8 cellular contexts compared by ENCODE assay signal in genomic region chr11:575996-576756, GRCh38. TPM values are rescaled to one million over a fixed set of nuclear protein-coding genes. Genes with fewer than 3 reads are reported as not detected.
DNase-seq lines count a peak whose midpoint lies in the region; ATAC-seq and TF ChIP-seq lines count a peak whose summit lies in the region.

PHRF1 (plus strand) TSS chr11:576470; CDS start chr11:581513, 5,043 bp downstream.

- H3K27ac ChIP-seq in spleen, result peak within 1 kb of the TSS; percentile 89 to 97 (median 96)

- 0 to 2% (median 0%) methylated on average over 31 to 93 of the region's 97 CpGs for WGBS in spleen, 5 donors

- H3K36me3 Mint-ChIP-seq in activated B cell treated with CpG ODN at 0.5 μM for 24 hours (ENCODE audit: low read depth), result peaks cover 10% of the 10 kb centered on the region

- H3K9me3 ChIP-seq in spleen, result no peaks in the 10 kb centered on the region

- H3K4me3 ChIP-seq in cardiac fibroblast (replicated peaks in 1 of 2; ENCODE audit: low read depth in 2 of 2, low read length in 2 of 2) (peak within 1 kb of the TSS; percentile 86 to 98), spleen (peak within 1 kb of the TSS; percentile 68 to 94 (median 84))

- intact Hi-C loops in activated B cell treated with CpG ODN at 0.5 μM for 24 hours (cut with micrococcal nuclease) (loop anchor here (1.0 kb wide), 7 partner anchors 8 to 169 kb away; partner anchors contain the start of genes IRF7, LMNTD2, LRRC56 and RASSF7), spleen (cut with DNase I; ENCODE audit: low total_unique reads) (no loop called here)

- peak within 1 kb of the TSS; percentile 97 for H3K4me3 Mint-ChIP-seq in activated B cell treated with CpG ODN at 0.5 μM for 24 hours

- H3K36me3 ChIP-seq in spleen, result peaks cover 0 to 16% (median 0%) of the 10 kb centered on the region in 6 donors

- H3K9me3 Mint-ChIP-seq in activated B cell treated with CpG ODN at 0.5 μM for 24 hours, result no peaks in the 10 kb centered on the region

- CTCF ChIA-PET in activated B cell treated with CpG ODN at 0.5 μM for 24 hours (lab: Charles Lee), result interaction anchor here (0.7 to 1.0 kb wide), 2 partner anchors 11 to 21 kb away, joined by 3 to 4 read pairs; no protein-coding TSS in a partner anchor

- ATAC-seq in GM19023 (IDR thresholded peaks at IDR 0.05; ENCODE audit: unreplicated experiment) (peak; percentile 86), HG03196 (IDR thresholded peaks at IDR 0.05; ENCODE audit: unreplicated experiment) (peak; percentile 71), activated B cell treated with CpG ODN at 0.5 μM for 24 hours (ENCODE audit: low read depth) (peak; percentile 90)

- H3K27me3 ChIP-seq in spleen (replicated peaks in 1 of 7), result peaks cover 0 to 19% (median 14%) of the 10 kb centered on the region in 7 donors

- H3K27me3 Mint-ChIP-seq in activated B cell treated with CpG ODN at 0.5 μM for 24 hours, result peaks cover 10% of the 10 kb centered on the region

- peaks cover 39% of the 10 kb centered on the region for H3K4me1 Mint-ChIP-seq in activated B cell treated with CpG ODN at 0.5 μM for 24 hours

- TF ChIP-seq POLR2A in spleen (IDR thresholded peaks at IDR 0.05), result peak in 1 of 3 donors; percentile 43

- POLR2A ChIA-PET in activated B cell treated with CpG ODN at 0.5 μM for 24 hours (lab: Charles Lee), result interaction anchor here (0.5 to 3.7 kb wide), 25 partner anchors 10 to 1726 kb away, joined by 3 to 43 read pairs (median 5); partner anchors contain the start of genes C11orf21, DEAF1, HRAS and IRF7

- H3K27ac Mint-ChIP-seq in activated B cell treated with CpG ODN at 0.5 μM for 24 hours, result peak within 1 kb of the TSS; percentile 100

- TF ChIP-seq CTCF in activated B cell treated with CpG ODN at 0.5 μM for 24 hours (IDR thresholded peaks at IDR 0.05) (no peak), cardiac fibroblast (IDR thresholded peaks at IDR 0.05; ENCODE audit: low read depth, low read length) (no peak), spleen (IDR thresholded peaks at IDR 0.05 in 8 of 11, conservative IDR thresholded peaks at IDR 0.05 in 3 of 11) (peak in 4 of 11 experiments; percentile 9 to 23 (median 20))

- DNase-seq in AG08396 (ENCODE audit: low spot score), result peak; percentile 100
- peak; percentile 93 for DNase-seq in NCI-H345 (lab: John Stamatoyannopoulos, UW)
- peak; percentile 93 for DNase-seq in activated B cell treated with CpG ODN at 0.5 μM for 24 hours
- DNase-seq in cardiac fibroblast (ENCODE audit: low read depth in 2 of 2), result peak; percentile 96 to 97
- DNase-seq in iris pigment epithelial cell (ENCODE audit: low read depth), result peak; percentile 94
- DNase-seq in spleen, result peak; percentile 99

- peaks cover 31 to 65% (median 55%) of the 10 kb centered on the region in 6 donors for H3K4me1 ChIP-seq in spleen

RNA-seq across cellular contexts. Expression of gene PHRF1, which starts in this region (rescaled TPM):
- total RNA-seq in activated B cell treated with CpG ODN at 0.5 μM for 24 hours (42.7 and 49.6 TPM in 2 replicates), spleen (10 to 100 TPM; 24.2 to 41.5 (median 33.2) TPM)
- 10 to 100 TPM in 1 of 3 donors, 1 to 10 TPM in 2; 7.3 to 27.6 (median 8.4) TPM for polyA plus RNA-seq in spleen

Comparison
In these comparisons a context has a peak if more than half of its experiments do, and no peak if none do; other contexts are left out.
1. Peak in every context shown above with its lines: DNase-seq, ATAC-seq, H3K4me3 ChIP-seq and H3K27ac ChIP-seq.